In genomic region chr4:13306356-13306755, GRCh38 we compare ENCODE assay signal across 30 cellular contexts.
"Had no signal": no experiment of that assay in that cellular context is flagged by ENCODE, and none has a peak within 500 bp of the region (broad histone marks: within the 10 kb centered on the region; RNA-seq: fewer than 3 reads in every experiment).

No MANE protein-coding gene starts in this region.

- ATAC-seq: activated CD4-positive, alpha-beta T cell treated with anti-CD3 and anti-CD28 coated beads for 36 hours; activated CD8-positive, alpha-beta memory T cell treated with anti-CD3 and anti-CD28 coated beads, Interleukin-2, amount 10 ng/mL, durations not matched to agents 7 days and 5 days; activated CD8-positive, alpha-beta T cell treated with anti-CD3 and anti-CD28 coated beads, Interleukin-2, amount 10 ng/mL, durations not matched to agents 7 days and 5 days; activated naive CD8-positive, alpha-beta T cell treated with anti-CD3 and anti-CD28 coated beads, Interleukin-2, amount 50 U/mL, for 24 hours; gastroesophageal sphincter had no signal

- H3K27me3 ChIP-seq: adrenal gland, breast epithelium, cardiac muscle cell, colonic mucosa, esophagus squamous epithelium, gastroesophageal sphincter had no signal

- H3K27ac ChIP-seq: adrenal gland, breast epithelium, cardiac muscle cell, colonic mucosa, epithelial cell of prostate, esophagus squamous epithelium, gastroesophageal sphincter had no signal

- H3K4me1 ChIP-seq: adrenal gland, breast epithelium, colonic mucosa, esophagus squamous epithelium, gastroesophageal sphincter had no signal

- FAIRE-seq: endometrium, endothelial cell of umbilical vein had no signal

- H3K36me3 ChIP-seq: adrenal gland, breast epithelium, cardiac muscle cell, colonic mucosa, esophagus squamous epithelium, gastroesophageal sphincter had no signal

- H3K9me3 ChIP-seq: adrenal gland, breast epithelium, colonic mucosa, esophagus squamous epithelium, gastroesophageal sphincter had no signal

- DNase-seq: activated CD4-positive, alpha-beta memory T cell treated with anti-CD3 and anti-CD28 coated beads for 36 hours; activated CD4-positive, alpha-beta T cell treated with anti-CD3 and anti-CD28 coated beads for 36 hours; activated CD4-positive, alpha-beta T cell treated with anti-CD3 and anti-CD28 coated beads, Interleukin-2, amount 10 ng/mL, durations not matched to agents 24 days and 14 days; activated CD4-positive, CD25-positive, alpha-beta regulatory T cell; activated CD4-positive, CD25-positive, alpha-beta regulatory T cell treated with anti-CD3 and anti-CD28 coated beads, Interleukin-2, amount 50 U/mL, for 72 hours; activated CD8-positive, alpha-beta memory T cell treated with anti-CD3 and anti-CD28 coated beads, Interleukin-2, amount 10 ng/mL, durations not matched to agents 7 days and 5 days; activated CD8-positive, alpha-beta memory T cell treated with anti-CD3 and anti-CD28 coated beads, Interleukin-2, amount 50 U/mL, for 4 hours; activated CD8-positive, alpha-beta T cell treated with anti-CD3 and anti-CD28 coated beads, Interleukin-2, amount 10 ng/mL, durations not matched to agents 7 days and 5 days; activated effector memory CD4-positive, alpha-beta T cell treated with anti-CD3 and anti-CD28 coated beads, Interleukin-2, amount 50 U/mL, for 16 hours; activated naive CD4-positive, alpha-beta T cell treated with anti-CD3 and anti-CD28 coated beads for 36 hours; activated naive CD8-positive, alpha-beta T cell treated with anti-CD3 and anti-CD28 coated beads for 36 hours; activated naive CD8-positive, alpha-beta T cell treated with anti-CD3 and anti-CD28 coated beads, Interleukin-2, amount 50 U/mL, for 24 hours; activated T-cell treated with anti-CD3 and anti-CD28 coated beads, Interleukin-2, amount 50 U/mL, for 1 hour; activated T-cell treated with anti-CD3 and anti-CD28 coated beads, Interleukin-2, amount 50 U/mL, for 48 hours; adrenal gland; amygdala; aorta; central memory CD4-positive, alpha-beta T cell; cerebellar nuclear complex; colonic mucosa; effector CD8-positive, alpha-beta T cell; esophagus squamous epithelium; foreskin melanocyte; T-helper 2 cell had no signal

- H3K4me3 ChIP-seq: adrenal gland, breast epithelium, cardiac muscle cell, colonic mucosa, esophagus squamous epithelium, gastroesophageal sphincter had no signal
